Comparison of ENCODE assay signal across 21 cellular contexts in genomic region chr19:43682269-43682668, GRCh38. TPM values are rescaled to one million over a fixed set of nuclear protein-coding genes. Genes with fewer than 3 reads are reported as not detected.
"Had no signal": no experiment of that assay in that cellular context is flagged by ENCODE, and none has a peak within 500 bp of the region (broad histone marks: within the 10 kb centered on the region; RNA-seq: fewer than 3 reads in every experiment).

No MANE protein-coding gene starts in this region.

RNA-seq across cellular contexts. Expression of gene IRGC, which starts 33.6 kb away (rescaled TPM):
- total RNA-seq: activated naive CD4-positive, alpha-beta T cell treated with anti-CD3 and anti-CD28 coated beads for 36 hours; activated naive CD4-positive, alpha-beta T cell treated with anti-CD3 and anti-CD28 coated beads, Interleukin-2, amount 50 U/mL, for 72 hours; activated naive CD8-positive, alpha-beta T cell treated with anti-CD3 and anti-CD28 coated beads for 36 hours; activated naive CD8-positive, alpha-beta T cell treated with anti-CD3 and anti-CD28 coated beads, Interleukin-2, amount 10 ng/mL, durations not matched to agents 7 days and 5 days; activated T-cell treated with anti-CD3 and anti-CD28 coated beads, Interleukin-2, amount 50 U/mL, for 4 hours; activated T-cell treated with anti-CD3 and anti-CD28 coated beads, Interleukin-2, amount 50 U/mL, for 72 hours; activated T-helper 1 cell treated with anti-CD3 and anti-CD28 coated beads, Interleukin-12 subunit alpha, Interleukin-12 subunit beta, Interleukin-2, Interleukin-4 antibody, amounts not matched to agents 30 ng/mL and 10 ng/mL and 1 ng/mL, durations not matched to agents 14 hours and 24 hours and 36 hours; activated T-helper 17 cell treated with anti-CD3 and anti-CD28 coated beads, Interleukin-2, amount 50 U/mL, for 72 hours; activated T-helper 2 cell treated with anti-CD3 and anti-CD28 coated beads, Interferon-gamma antibody, Interleukin-2, Interleukin-4, amounts not matched to agents 10 μg/mL and 5 μg/mL and 100 μg/mL, durations not matched to agents 14 hours and 24 hours and 36 hours; adrenal gland; aorta; ascending aorta; astrocyte; body of pancreas; breast epithelium; bronchial epithelial cell; cardiac muscle cell; cardiac septum; cerebellum; chondrocyte had no signal
- polyA plus RNA-seq: adipose tissue, adrenal gland, aorta, cardiac muscle cell had no signal
